ENCODE assay signal across 21 cellular contexts in the genomic region with DNA sequence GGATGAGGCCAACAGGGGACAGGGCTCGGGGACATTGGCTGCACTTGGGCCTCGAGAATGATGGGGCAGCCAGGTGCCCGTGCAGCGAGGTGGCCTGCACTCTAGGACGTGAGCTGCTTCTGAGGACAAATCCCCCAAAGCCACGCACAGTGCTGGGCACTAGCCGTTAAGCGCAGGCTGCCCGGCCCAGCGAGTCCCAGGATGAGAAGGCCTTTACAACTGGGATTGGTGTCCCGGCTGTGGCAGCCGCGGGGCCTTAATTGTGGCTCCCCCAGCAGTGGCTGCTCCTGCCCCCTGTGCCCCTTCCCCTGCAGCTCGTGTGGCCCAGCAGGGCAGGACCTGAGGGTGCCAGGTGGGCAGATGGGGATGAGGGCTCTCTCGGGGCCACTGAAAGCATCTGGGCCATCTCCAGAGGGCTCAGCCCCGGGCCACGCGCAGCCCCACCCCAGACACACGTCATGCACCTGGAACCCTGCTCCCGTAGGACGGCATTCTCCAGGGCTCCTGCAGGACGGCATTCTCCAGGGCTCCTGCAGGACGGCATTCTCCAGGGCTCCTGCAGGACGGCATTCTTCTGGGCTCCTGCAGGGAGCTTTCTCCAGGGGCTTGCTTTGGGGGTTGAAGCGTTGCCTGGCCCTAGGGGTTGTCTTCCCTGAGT. TPM values are rescaled to one million over a fixed set of nuclear protein-coding genes. Genes with fewer than 3 reads are reported as not detected.
DNase-seq lines count a peak whose midpoint lies in the region; ATAC-seq and TF ChIP-seq lines count a peak whose summit lies in the region.
"Had no signal": no experiment of that assay in that cellular context is flagged by ENCODE, and none has a peak within 500 bp of the region (broad histone marks: within the 10 kb centered on the region; RNA-seq: fewer than 3 reads in every experiment).

No MANE protein-coding gene starts in this region.

- ATAC-seq in RWPE2 (ENCODE audit: low read depth) (peak; percentile 63), GM18907 (IDR thresholded peaks at IDR 0.05; ENCODE audit: unreplicated experiment) (no peak), HG03159 (IDR thresholded peaks at IDR 0.05; ENCODE audit: unreplicated experiment) (no peak)
- ATAC-seq: gastrocnemius medialis, psoas muscle had no signal

- H2AFZ ChIP-seq in osteoblast (ENCODE audit: low read length), result no peak overlapping the region

- H3K4me1 ChIP-seq in Caco-2, result peaks cover 27% of the 10 kb centered on the region
- H3K4me1 ChIP-seq in RWPE2 (ENCODE audit: insufficient read depth, poor library complexity, severe bottlenecking), result peaks cover 25% of the 10 kb centered on the region
- H3K4me1 ChIP-seq in osteoblast (ENCODE audit: insufficient read depth, low read length), result peaks cover 4% of the 10 kb centered on the region

- no peaks in the 10 kb centered on the region for H3K27me3 Mint-ChIP-seq in Caco-2 (ENCODE audit: insufficient read depth, unreplicated experiment)
- H3K27me3 Mint-ChIP-seq: activated CD4-positive, alpha-beta memory T cell treated with anti-CD3 and anti-CD28 coated beads, Interleukin-2, amount 10 ng/mL, durations not matched to agents 7 days and 5 days; activated naive CD4-positive, alpha-beta T cell treated with anti-CD3 and anti-CD28 coated beads, Interleukin-2, amount 50 U/mL, for 24 hours had no signal

- H3K27me3 ChIP-seq in Caco-2 (replicated peaks; ENCODE audit: control insufficient read depth, insufficient read depth, low read length) (no peaks in the 10 kb centered on the region), RWPE2 (ENCODE audit: insufficient read depth, poor library complexity, severe bottlenecking) (no peaks in the 10 kb centered on the region), osteoblast (ENCODE audit: insufficient read depth, low read length) (no peaks in the 10 kb centered on the region)
- H3K27me3 ChIP-seq: brain microvascular endothelial cell, gastrocnemius medialis, thyroid gland had no signal

- TF ChIP-seq CTCF in Caco-2 (IDR thresholded peaks at IDR 0.05; ENCODE audit: insufficient read depth in 1 of 2, low read depth in 1 of 2, low read length in 1 of 2, severe bottlenecking in 1 of 2, unreplicated experiment in 1 of 2), result no peak
- TF ChIP-seq CTCF in RWPE2 (IDR thresholded peaks at IDR 0.05; ENCODE audit: poor library complexity, severe bottlenecking), result no peak
- no peak for TF ChIP-seq CTCF in osteoblast (IDR thresholded peaks at IDR 0.05; ENCODE audit: extremely low read depth, low read depth, low read length)

- peaks cover 38% of the 10 kb centered on the region for H3K79me2 ChIP-seq in osteoblast (ENCODE audit: insufficient read depth, low read length)

- BruUV-seq in Caco-2 (replicated peaks; lab: Mats Ljungman, UMichigan), result no TSS peak

- H3K9me3 Mint-ChIP-seq in Caco-2 (ENCODE audit: unreplicated experiment), result no peaks in the 10 kb centered on the region
- H3K9me3 Mint-ChIP-seq: activated CD4-positive, alpha-beta memory T cell treated with anti-CD3 and anti-CD28 coated beads, Interleukin-2, amount 10 ng/mL, durations not matched to agents 7 days and 5 days; activated naive CD4-positive, alpha-beta T cell treated with anti-CD3 and anti-CD28 coated beads, Interleukin-2, amount 50 U/mL, for 24 hours; nephron had no signal

- DNase-seq in Caco-2 (peak; percentile 32 to 66), RWPE2 (ENCODE audit: low spot score) (no peak), islet precursor cell (peak; percentile 85), osteoblast (ENCODE audit: insufficient read length, low spot score, missing footprints) (peak; percentile 75), NCI-H748 treated with DMSO at 0.1 percent for 48 hours (lab: John Stamatoyannopoulos, UW) (no peak), DMS53 treated with DMSO at 0.1 percent for 48 hours (lab: John Stamatoyannopoulos, UW; ENCODE audit: unreplicated experiment) (no peak)
- DNase-seq: activated CD4-positive, alpha-beta memory T cell treated with anti-CD3 and anti-CD28 coated beads, Interleukin-2, amount 10 ng/mL, durations not matched to agents 7 days and 5 days; activated T-cell treated with anti-CD3 and anti-CD28 coated beads, Interleukin-2, amount 50 U/mL, for 1 hour; brain microvascular endothelial cell; cortex of kidney; gastrocnemius medialis; GOT3; NCI-H2029 treated with DMSO at 0.1 percent for 48 hours; NCI-H510A; T-helper 1 cell had no signal

- H3K4me3 Mint-ChIP-seq in Caco-2 (ENCODE audit: unreplicated experiment), result no peak overlapping the region
- H3K4me3 Mint-ChIP-seq: activated CD4-positive, alpha-beta memory T cell treated with anti-CD3 and anti-CD28 coated beads, Interleukin-2, amount 10 ng/mL, durations not matched to agents 7 days and 5 days; activated naive CD4-positive, alpha-beta T cell treated with anti-CD3 and anti-CD28 coated beads, Interleukin-2, amount 50 U/mL, for 24 hours; nephron had no signal

- intact Hi-C loops in Caco-2 (cut with micrococcal nuclease; ENCODE audit: unreplicated experiment), result no loop called here

- H3K4me1 Mint-ChIP-seq in Caco-2 (ENCODE audit: low read depth, unreplicated experiment), result peaks cover 16% of the 10 kb centered on the region

- H3K36me3 Mint-ChIP-seq in Caco-2 (ENCODE audit: insufficient read depth, unreplicated experiment), result peaks cover 36% of the 10 kb centered on the region
- H3K36me3 Mint-ChIP-seq: activated naive CD4-positive, alpha-beta T cell treated with anti-CD3 and anti-CD28 coated beads, Interleukin-2, amount 50 U/mL, for 24 hours had no signal

- CTCF ChIA-PET in Caco-2 (lab: Charles Lee), result no interaction called here

- H3K27ac ChIP-seq in RWPE2 (ENCODE audit: poor library complexity, severe bottlenecking) (peak overlapping the region; percentile 22), osteoblast (ENCODE audit: low read depth, low read length) (no peak overlapping the region)
- H3K27ac ChIP-seq: brain microvascular endothelial cell, gastrocnemius medialis, psoas muscle, thyroid gland had no signal

- no peak overlapping the region for H3K4me2 ChIP-seq in osteoblast (ENCODE audit: insufficient read depth, low read length)

- H3K9me3 ChIP-seq in Caco-2 (no peaks in the 10 kb centered on the region), RWPE2 (ENCODE audit: severe bottlenecking) (no peaks in the 10 kb centered on the region), osteoblast (ENCODE audit: low read depth, low read length) (no peaks in the 10 kb centered on the region)
- H3K9me3 ChIP-seq: gastrocnemius medialis, psoas muscle, thyroid gland had no signal

- peaks cover 30% of the 10 kb centered on the region for H4K20me1 ChIP-seq in osteoblast (ENCODE audit: insufficient read depth, low read length)

- POLR2A ChIA-PET in Caco-2 (lab: Charles Lee), result no interaction called here

- no peak overlapping the region for H3K4me3 ChIP-seq in Caco-2 (ENCODE audit: low read depth, low read length)
- H3K4me3 ChIP-seq in RWPE2 (ENCODE audit: severe bottlenecking), result no peak overlapping the region
- H3K4me3 ChIP-seq in osteoblast (ENCODE audit: insufficient read depth, low read length), result no peak overlapping the region
- H3K4me3 ChIP-seq: gastrocnemius medialis, psoas muscle, thyroid gland had no signal

- H3K36me3 ChIP-seq in Caco-2 (ENCODE audit: control insufficient read depth, insufficient read depth, low read length), result peaks cover 9% of the 10 kb centered on the region
- H3K36me3 ChIP-seq in RWPE2 (ENCODE audit: low read depth), result peaks cover 17% of the 10 kb centered on the region
- peaks cover 5% of the 10 kb centered on the region for H3K36me3 ChIP-seq in osteoblast (ENCODE audit: insufficient read depth, low read length)

- H3K27ac Mint-ChIP-seq in Caco-2 (ENCODE audit: unreplicated experiment), result peak overlapping the region; percentile 91
- H3K27ac Mint-ChIP-seq: activated CD4-positive, alpha-beta memory T cell treated with anti-CD3 and anti-CD28 coated beads, Interleukin-2, amount 10 ng/mL, durations not matched to agents 7 days and 5 days; activated naive CD4-positive, alpha-beta T cell treated with anti-CD3 and anti-CD28 coated beads, Interleukin-2, amount 50 U/mL, for 24 hours; nephron had no signal

RNA-seq across cellular contexts. Expression of a gene that starts 6.6 kb away (rescaled TPM):
- total RNA-seq in Caco-2 (2022), result 17.8 and 19.3 TPM in 2 replicates
- 15.3 and 18.5 TPM in 2 replicates for total RNA-seq in osteoblast

Comparison
In these comparisons a context has a peak if more than half of its experiments do, and no peak if none do; other contexts are left out.
1. DNase-seq: peak in Caco-2 (2 of 2), islet precursor cell (single experiment) and osteoblast (single experiment); none in RWPE2 (single experiment), NCI-H748 treated with DMSO at 0.1 percent for 48 hours (single experiment) and DMS53 treated with DMSO at 0.1 percent for 48 hours (single experiment).